ENCODE assay signal across 8 cellular contexts in the genomic region with DNA sequence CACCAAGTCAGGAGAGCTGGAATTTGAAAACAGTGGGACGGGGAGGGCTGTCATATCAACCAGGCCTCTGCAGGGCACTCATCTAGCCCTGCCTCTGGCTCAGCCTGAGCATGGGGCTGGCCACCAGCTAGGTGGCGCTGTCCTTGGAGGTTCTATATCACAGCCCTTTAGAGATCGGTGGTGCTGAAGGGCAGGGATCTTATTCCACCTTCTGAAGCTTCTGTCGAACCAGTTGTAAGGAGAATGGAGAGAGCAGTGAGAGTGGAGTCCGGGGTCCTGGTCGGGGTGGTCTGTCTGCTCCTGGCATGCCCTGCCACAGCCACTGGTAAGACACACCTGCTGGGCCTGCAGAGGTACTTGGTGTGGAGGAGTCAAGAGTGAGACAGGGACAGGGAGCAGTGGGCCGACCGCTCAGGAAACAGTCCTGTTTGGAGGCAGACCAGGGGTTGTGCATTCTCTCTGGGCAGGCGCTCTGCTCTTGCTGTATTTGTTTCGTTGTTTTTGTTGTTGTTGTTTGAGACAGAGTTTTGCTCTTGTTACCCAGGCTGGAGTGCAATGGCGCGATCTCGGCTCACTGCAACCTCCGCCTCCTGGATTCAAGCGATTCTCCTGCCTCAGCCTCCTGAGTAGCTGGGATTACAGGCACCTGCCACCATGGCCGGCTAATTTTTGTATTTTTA. TPM values are rescaled to one million over a fixed set of nuclear protein-coding genes. Genes with fewer than 3 reads are reported as not detected.
DNase-seq lines count a peak whose midpoint lies in the region; ATAC-seq, FAIRE-seq and TF ChIP-seq lines count a peak whose summit lies in the region.

A gene with protein sequence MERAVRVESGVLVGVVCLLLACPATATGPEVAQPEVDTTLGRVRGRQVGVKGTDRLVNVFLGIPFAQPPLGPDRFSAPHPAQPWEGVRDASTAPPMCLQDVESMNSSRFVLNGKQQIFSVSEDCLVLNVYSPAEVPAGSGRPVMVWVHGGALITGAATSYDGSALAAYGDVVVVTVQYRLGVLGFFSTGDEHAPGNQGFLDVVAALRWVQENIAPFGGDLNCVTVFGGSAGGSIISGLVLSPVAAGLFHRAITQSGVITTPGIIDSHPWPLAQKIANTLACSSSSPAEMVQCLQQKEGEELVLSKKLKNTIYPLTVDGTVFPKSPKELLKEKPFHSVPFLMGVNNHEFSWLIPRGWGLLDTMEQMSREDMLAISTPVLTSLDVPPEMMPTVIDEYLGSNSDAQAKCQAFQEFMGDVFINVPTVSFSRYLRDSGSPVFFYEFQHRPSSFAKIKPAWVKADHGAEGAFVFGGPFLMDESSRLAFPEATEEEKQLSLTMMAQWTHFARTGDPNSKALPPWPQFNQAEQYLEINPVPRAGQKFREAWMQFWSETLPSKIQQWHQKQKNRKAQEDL (plus strand): TSS at position 202 of the 680 bp plus-strand sequence. CDS start 42 bp downstream, at position 244.

- no TSS peak for BruUV-seq in IMR-90 (replicated peaks; lab: Mats Ljungman, UMichigan)

- H2BK5ac ChIP-seq in IMR-90 (ENCODE audit: low read depth, low read length, poor library complexity, severe bottlenecking) = no peak within 1 kb of the TSS

- ATAC-seq in GM19452 (IDR thresholded peaks at IDR 0.05; ENCODE audit: unreplicated experiment) (peak; percentile 68), IMR-90 (ENCODE audit: low read depth) (peak; percentile 99)

- no peak within 1 kb of the TSS for H3K14ac ChIP-seq in IMR-90 (replicated peaks; ENCODE audit: low read depth, low read length)

- H3K4me3 ChIP-seq in IMR-90 (ENCODE audit: insufficient read depth, low read depth, low read length) (no peak within 1 kb of the TSS), cardiac muscle cell (no peak within 1 kb of the TSS), sigmoid colon (no peak within 1 kb of the TSS)

- H3K9me1 ChIP-seq in IMR-90 (ENCODE audit: insufficient read depth, low read length) = peaks cover 3% of the 10 kb centered on the region; the same call in 1 of the 2 replicates

- no peak within 1 kb of the TSS for H4K5ac ChIP-seq in IMR-90 (ENCODE audit: low read depth, low read length)

- no peak for FAIRE-seq in RCC 7860 (lab: Jason Lieb, UNC)

- no peaks in the 10 kb centered on the region for H3K4me1 ChIP-seq in IMR-90 (ENCODE audit: control insufficient read depth, insufficient read depth, low read length)
- H3K4me1 ChIP-seq in cardiac muscle cell (ENCODE audit: low read depth) = no peaks in the 10 kb centered on the region
- no peaks in the 10 kb centered on the region for H3K4me1 ChIP-seq in sigmoid colon

- H4K8ac ChIP-seq in IMR-90 (ENCODE audit: low read depth in 2 of 2, low read length in 2 of 2) = no peak within 1 kb of the TSS

- H3K27ac ChIP-seq in IMR-90 (ENCODE audit: insufficient read depth, low read length) (no peak within 1 kb of the TSS), cardiac muscle cell (no peak within 1 kb of the TSS), sigmoid colon (no peak within 1 kb of the TSS)

- no peak within 1 kb of the TSS for H2BK120ac ChIP-seq in IMR-90 (ENCODE audit: low read depth, low read length)

- no peaks in the 10 kb centered on the region for H4K20me1 ChIP-seq in IMR-90 (ENCODE audit: insufficient read depth, low read length)

- TF ChIP-seq POLR2A in IMR-90 (IDR thresholded peaks at IDR 0.05; ENCODE audit: low read depth, low read length) (no peak), sigmoid colon (IDR thresholded peaks at IDR 0.05) (no peak)

- H3K9me3 ChIP-seq in IMR-90 (ENCODE audit: control insufficient read depth, insufficient read depth, low read length) (no peaks in the 10 kb centered on the region), cardiac muscle cell (ENCODE audit: low read depth) (no peaks in the 10 kb centered on the region), sigmoid colon (no peaks in the 10 kb centered on the region)

- POLR2A ChIA-PET in IMR-90 (lab: Charles Lee; ENCODE audit: unreplicated experiment) = no interaction called here

- H3K36me3 ChIP-seq in IMR-90 (ENCODE audit: control insufficient read depth, insufficient read depth, low read length) (no peaks in the 10 kb centered on the region), cardiac muscle cell (no peaks in the 10 kb centered on the region), sigmoid colon (no peaks in the 10 kb centered on the region)

- H3K9ac ChIP-seq in IMR-90 (ENCODE audit: low read depth, low read length) = no peak within 1 kb of the TSS

- CTCF ChIA-PET in IMR-90 (lab: Yijun Ruan, JAX) = interaction anchor here (0.6 to 1.2 kb wide), 10 partner anchors 9 to 199 kb away, joined by 3 to 4 read pairs (median 3); partner anchors contain the start of genes FBXL8 and TRADD

- H2AK5ac ChIP-seq in IMR-90 (ENCODE audit: low read depth, low read length) = no peak within 1 kb of the TSS

- no peak for TF ChIP-seq EP300 in sigmoid colon (IDR thresholded peaks at IDR 0.05)

- H2BK15ac ChIP-seq in IMR-90 (ENCODE audit: low read depth, low read length) = no peak within 1 kb of the TSS

- dilution Hi-C loops in IMR-90 (cut with HindIII; ENCODE audit: low sequenced_read_pairs, unreplicated experiment) = no loop called here

- H3K4ac ChIP-seq in IMR-90 (ENCODE audit: low read depth, low read length) = no peak within 1 kb of the TSS

- 17% methylated on average over 2 of the region's 16 CpGs; no CpG with 5 or more reads in 1 of the 2 experiments for WGBS in IMR-90 (ENCODE audit: extremely low coverage in 2 of 2, insufficient read length in 1 of 2), 2 experiments
- 14 to 62% methylated on average over 16 of the region's 16 CpGs for WGBS in sigmoid colon, 2 donors

- no peak within 1 kb of the TSS for H3K56ac ChIP-seq in IMR-90 (ENCODE audit: extremely low read depth, insufficient read depth, low read length)

- H3K27me3 ChIP-seq in IMR-90 (ENCODE audit: control insufficient read depth, insufficient read depth, low read length) (peaks cover 36% of the 10 kb centered on the region), cardiac muscle cell (no peaks in the 10 kb centered on the region), sigmoid colon (no peaks in the 10 kb centered on the region)

- H2AFZ ChIP-seq in IMR-90 (replicated peaks; ENCODE audit: low read length, poor library complexity) = peak within 1 kb of the TSS; percentile 33

- no peak within 1 kb of the TSS for H3K23ac ChIP-seq in IMR-90 (ENCODE audit: low read depth, low read length)

- H3K79me1 ChIP-seq in IMR-90 (ENCODE audit: low read depth in 1 of 2, low read length in 2 of 2) = no peaks in the 10 kb centered on the region

- H3K18ac ChIP-seq in IMR-90 (ENCODE audit: low read depth, low read length) = no peak within 1 kb of the TSS

- in situ Hi-C loops in IMR-90 (cut with MboI; ENCODE audit: low sequenced_read_pairs) = loop anchor here (5.0 to 10.0 kb wide), 2 partner anchors 196 to 494 kb away; partner anchors contain the start of genes FBXL8 and TRADD

- intact Hi-C loops in IMR-90 (cut with micrococcal nuclease) (no loop called here), sigmoid colon (cut with DNase I) (no loop called here)

- no peak within 1 kb of the TSS for H3K4me2 ChIP-seq in IMR-90 (ENCODE audit: low read depth, low read length)

- TF ChIP-seq CTCF in IMR-90 (conservative IDR thresholded peaks at IDR 0.05; ENCODE audit: low read depth, low read length) = peak; percentile 71
- peak; percentile 83 for TF ChIP-seq CTCF in cardiac muscle cell (IDR thresholded peaks at IDR 0.05; ENCODE audit: low read depth, low read length)
- peak in 2 of 4 experiments; percentile 44 to 45 for TF ChIP-seq CTCF in sigmoid colon (IDR thresholded peaks at IDR 0.05)

- no peak within 1 kb of the TSS for H4K91ac ChIP-seq in IMR-90 (ENCODE audit: insufficient read depth, low read depth, low read length)

- H2AK9ac ChIP-seq in IMR-90 (replicated peaks; ENCODE audit: low read depth, low read length, poor library complexity) = no peak within 1 kb of the TSS

- peak; percentile 37 for TF ChIP-seq RAD21 in IMR-90 (IDR thresholded peaks at IDR 0.05; ENCODE audit: low read length)

- DNase-seq in COLO668 (lab: John Stamatoyannopoulos, UW; ENCODE audit: unreplicated experiment) (peak; percentile 83), IMR-90 (peak; percentile 58), RCC 7860 (ENCODE audit: low spot score) (peak; percentile 50), cardiac muscle cell (ENCODE audit: low read depth in 1 of 2, low spot score in 1 of 2) (peak; percentile 72 to 88), pulmonary artery endothelial cell (ENCODE audit: low read depth, low spot score) (peak; percentile 10), sigmoid colon (no peak)
- peak; percentile 38 for DNase-seq in activated effector memory CD4-positive, alpha-beta T cell treated with Interleukin-2 at 50 U/mL for 16 hours

- H2BK20ac ChIP-seq in IMR-90 (ENCODE audit: low read depth, low read length) = no peak within 1 kb of the TSS

TF ChIP-seq in IMR-90, 13 proteins besides CTCF, POLR2A, EP300 and RAD21:
- TF ChIP-seq CHD1 (IDR thresholded peaks at IDR 0.05; ENCODE audit: low read depth, low read length) = no peak
- TF ChIP-seq MXI1 (IDR thresholded peaks at IDR 0.05; ENCODE audit: borderline replicate concordance, low read depth, low read length) = no peak
- TF ChIP-seq MAZ (IDR thresholded peaks at IDR 0.05; ENCODE audit: borderline replicate concordance, low read depth, low read length) = no peak
- TF ChIP-seq RFX5 (IDR thresholded peaks at IDR 0.05; ENCODE audit: low read depth, low read length) = no peak
- TF ChIP-seq RCOR1 (IDR thresholded peaks at IDR 0.05; ENCODE audit: insufficient replicate concordance, low read length) = no peak
- TF ChIP-seq, protein P1, sequence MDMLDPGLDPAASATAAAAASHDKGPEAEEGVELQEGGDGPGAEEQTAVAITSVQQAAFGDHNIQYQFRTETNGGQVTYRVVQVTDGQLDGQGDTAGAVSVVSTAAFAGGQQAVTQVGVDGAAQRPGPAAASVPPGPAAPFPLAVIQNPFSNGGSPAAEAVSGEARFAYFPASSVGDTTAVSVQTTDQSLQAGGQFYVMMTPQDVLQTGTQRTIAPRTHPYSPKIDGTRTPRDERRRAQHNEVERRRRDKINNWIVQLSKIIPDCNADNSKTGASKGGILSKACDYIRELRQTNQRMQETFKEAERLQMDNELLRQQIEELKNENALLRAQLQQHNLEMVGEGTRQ (IDR thresholded peaks at IDR 0.05; ENCODE audit: low read depth, low read length) = no peak
- peak; percentile 55 for TF ChIP-seq SMC3 (IDR thresholded peaks at IDR 0.05; ENCODE audit: low read depth, low read length)

RNA-seq across cellular contexts. Expression of the gene that starts here (rescaled TPM):
- total RNA-seq in IMR-90 (2012; rRNA removed) = under 0.01 TPM in 1 of 2 replicates, not detected in the other
- polyA plus RNA-seq in IMR-90 (2012; rRNA removed) = 0.03 and 0.06 TPM in 2 replicates
- 0.03 TPM in 1 of 2 replicates, not detected in the other for polyA plus RNA-seq in IMR-90 (2012; cell fraction: cytosol; rRNA removed)
- 1.8 and 1.9 TPM in 2 replicates for polyA plus RNA-seq in IMR-90 (2012; cell fraction: nucleus; rRNA removed; ENCODE audit: low replicate concordance)
- 6.2 and 12.8 TPM in 2 replicates for total RNA-seq in cardiac muscle cell
- 4.7 and 6.4 TPM in 2 replicates for polyA plus RNA-seq in cardiac muscle cell
- total RNA-seq in pulmonary artery endothelial cell = not detected in 2 replicates
- 1 to 10 TPM in 1 of 4 donors, under 1 TPM in 2, not detected in 1; 0.16 to 2.5 (median 0.55) TPM for total RNA-seq in sigmoid colon
- polyA plus RNA-seq in sigmoid colon = 10 to 100 TPM; 10.8 to 48.4 (median 13.2) TPM

Comparison
In these comparisons a context has a peak if more than half of its experiments do, and no peak if none do; other contexts are left out.
1. Peak in DNase-seq in pulmonary artery endothelial cell; RNA of the gene not detected or under 1 TPM.